In genomic region chr7:150901160-150902035, GRCh38 we compare ENCODE assay signal across 1 cellular context.
TF ChIP-seq lines count a peak whose summit lies in the region.

No MANE protein-coding gene starts in this region.

TF ChIP-seq in GM23338, 12 proteins besides CTCF, POLR2A, EP300 and RAD21 (continued from another document):
- TF ChIP-seq REST (IDR thresholded peaks at IDR 0.05; ENCODE audit: unreplicated experiment) = no peak
- no peak for TF ChIP-seq EZH2 (IDR thresholded peaks at IDR 0.05; ENCODE audit: low read depth, unreplicated experiment)
- no peak for TF ChIP-seq JUNB (IDR thresholded peaks at IDR 0.05; ENCODE audit: unreplicated experiment)
- TF ChIP-seq STAT1 (IDR thresholded peaks at IDR 0.05; ENCODE audit: unreplicated experiment) = no peak
